Comparison of ENCODE assay signal across 8 cellular contexts in genomic region chr14:75069811-75070145, GRCh38. TPM values are rescaled to one million over a fixed set of nuclear protein-coding genes. Genes with fewer than 3 reads are reported as not detected.
A peak's percentile ranks its signal among the peaks of the same experiment; 100 is the strongest.
DNase-seq lines count a peak whose midpoint lies in the region; ATAC-seq and TF ChIP-seq lines count a peak whose summit lies in the region.

No MANE protein-coding gene starts in this region.

- H3K27me3 ChIP-seq in HUES6 (ENCODE audit: control insufficient read depth, insufficient read depth, low read length), result no peaks in the 10 kb centered on the region
- H3K27me3 ChIP-seq in iPS DF 6.9 (ENCODE audit: control insufficient read depth, insufficient read depth, low read length), result no peaks in the 10 kb centered on the region
- H3K27me3 ChIP-seq in spleen (replicated peaks in 1 of 7), result no peaks in the 10 kb centered on the region

- H3K9ac ChIP-seq in HUES6 (ENCODE audit: low read length), result peak overlapping the region; percentile 75

- TF ChIP-seq CTCF in spleen (IDR thresholded peaks at IDR 0.05 in 8 of 11, conservative IDR thresholded peaks at IDR 0.05 in 3 of 11), result no peak

- H3K27ac ChIP-seq in HUES6 (ENCODE audit: low read depth, low read length), result no peak overlapping the region
- no peak overlapping the region for H3K27ac ChIP-seq in iPS DF 6.9 (ENCODE audit: low read length)
- H3K27ac ChIP-seq in spleen, result peak overlapping the region; percentile 59 to 88 (median 82)

- H3K9me3 Mint-ChIP-seq in activated T-helper 1 cell treated with anti-CD3 and anti-CD28 coated beads, Interleukin-12 subunit alpha, Interleukin-12 subunit beta, Interleukin-2, Interleukin-4 antibody, amounts not matched to agents 30 ng/mL and 10 ng/mL and 1 ng/mL, durations not matched to agents 14 hours and 24 hours and 36 hours, result no peaks in the 10 kb centered on the region

- no peaks in the 10 kb centered on the region for H3K36me3 Mint-ChIP-seq in activated T-helper 1 cell treated with anti-CD3 and anti-CD28 coated beads, Interleukin-12 subunit alpha, Interleukin-12 subunit beta, Interleukin-2, Interleukin-4 antibody, amounts not matched to agents 30 ng/mL and 10 ng/mL and 1 ng/mL, durations not matched to agents 14 hours and 24 hours and 36 hours (ENCODE audit: low read depth)

- H3K36me3 ChIP-seq in HUES6 (ENCODE audit: control insufficient read depth, insufficient read depth, low read length) (no peaks in the 10 kb centered on the region), iPS DF 6.9 (ENCODE audit: control insufficient read depth, insufficient read depth, low read length) (no peaks in the 10 kb centered on the region), spleen (no peaks in the 10 kb centered on the region)

- H3K9me3 ChIP-seq in HUES6 (ENCODE audit: control insufficient read depth, insufficient read depth, low read depth, low read length) (no peaks in the 10 kb centered on the region), iPS DF 6.9 (ENCODE audit: control insufficient read depth, insufficient read depth, low read length) (no peaks in the 10 kb centered on the region), spleen (no peaks in the 10 kb centered on the region)

- H3K4me1 ChIP-seq in HUES6 (ENCODE audit: control insufficient read depth, insufficient read depth, low read length), result peaks cover 6% of the 10 kb centered on the region; the same call in 1 of the 2 replicates
- no peaks in the 10 kb centered on the region; the same call in 1 of the 2 replicates for H3K4me1 ChIP-seq in iPS DF 6.9 (ENCODE audit: control insufficient read depth, insufficient read depth, low read length)
- H3K4me1 ChIP-seq in spleen, result peaks cover 0 to 30% (median 21%) of the 10 kb centered on the region in 6 donors

- WGBS in iPS DF 6.9 (ENCODE audit: insufficient coverage, insufficient read length), result no CpG with 5 or more reads among the region's 12 CpGs
- 39 to 64% (median 56%) methylated on average over 8 to 12 of the region's 12 CpGs for WGBS in spleen, 5 donors

- peak overlapping the region; percentile 66 for H3K27ac Mint-ChIP-seq in activated T-helper 1 cell treated with anti-CD3 and anti-CD28 coated beads, Interleukin-12 subunit alpha, Interleukin-12 subunit beta, Interleukin-2, Interleukin-4 antibody, amounts not matched to agents 30 ng/mL and 10 ng/mL and 1 ng/mL, durations not matched to agents 14 hours and 24 hours and 36 hours

- ATAC-seq in GM18907 (IDR thresholded peaks at IDR 0.05; ENCODE audit: unreplicated experiment), result no peak
- no peak for ATAC-seq in HG03457 (IDR thresholded peaks at IDR 0.05; ENCODE audit: unreplicated experiment)

- H3K27me3 Mint-ChIP-seq in activated T-helper 1 cell treated with anti-CD3 and anti-CD28 coated beads, Interleukin-12 subunit alpha, Interleukin-12 subunit beta, Interleukin-2, Interleukin-4 antibody, amounts not matched to agents 30 ng/mL and 10 ng/mL and 1 ng/mL, durations not matched to agents 14 hours and 24 hours and 36 hours (ENCODE audit: insufficient read depth), result no peaks in the 10 kb centered on the region

- TF ChIP-seq POLR2A in spleen (IDR thresholded peaks at IDR 0.05), result no peak

- H3K4me1 Mint-ChIP-seq in activated T-helper 1 cell treated with anti-CD3 and anti-CD28 coated beads, Interleukin-12 subunit alpha, Interleukin-12 subunit beta, Interleukin-2, Interleukin-4 antibody, amounts not matched to agents 30 ng/mL and 10 ng/mL and 1 ng/mL, durations not matched to agents 14 hours and 24 hours and 36 hours (ENCODE audit: low read depth), result peaks cover 5% of the 10 kb centered on the region

- peak overlapping the region; percentile 82 for H3K4me3 ChIP-seq in HUES6 (ENCODE audit: low read depth, low read length)
- peak overlapping the region; percentile 41; the same call in 1 of the 2 replicates for H3K4me3 ChIP-seq in iPS DF 6.9 (ENCODE audit: low read length)
- peak overlapping the region; percentile 34 to 81 (median 56) for H3K4me3 ChIP-seq in spleen

- no peak overlapping the region for H3K4me3 Mint-ChIP-seq in activated T-helper 1 cell treated with anti-CD3 and anti-CD28 coated beads, Interleukin-12 subunit alpha, Interleukin-12 subunit beta, Interleukin-2, Interleukin-4 antibody, amounts not matched to agents 30 ng/mL and 10 ng/mL and 1 ng/mL, durations not matched to agents 14 hours and 24 hours and 36 hours

- intact Hi-C loops in activated T-helper 1 cell treated with anti-CD3 and anti-CD28 coated beads, Interleukin-12 subunit alpha, Interleukin-12 subunit beta, Interleukin-2, Interleukin-4 antibody, amounts not matched to agents 30 ng/mL and 10 ng/mL and 1 ng/mL, durations not matched to agents 14 hours and 24 hours and 36 hours (cut with micrococcal nuclease), result loop anchor here (1.0 to 10.0 kb wide), 7 partner anchors 18 to 355 kb away; partner anchors contain the start of genes AREL1, DLST, EIF2B2 and FCF1
- intact Hi-C loops in spleen (cut with DNase I; ENCODE audit: low total_unique reads), result no loop called here

- no peak for DNase-seq in activated T-helper 1 cell treated with anti-CD3 and anti-CD28 coated beads, Interleukin-12 subunit alpha, Interleukin-12 subunit beta, Interleukin-2, Interleukin-4 antibody, amounts not matched to agents 30 ng/mL and 10 ng/mL and 1 ng/mL, durations not matched to agents 14 hours and 24 hours and 36 hours (ENCODE audit: low spot score)
- no peak for DNase-seq in iPS DF 6.9 (ENCODE audit: low read depth, low spot score)
- no peak for DNase-seq in spleen
- DNase-seq in NCI-H1694 (lab: John Stamatoyannopoulos, UW), result no peak
- DNase-seq in AML-193 (lab: John Stamatoyannopoulos, UW), result no peak

RNA-seq across cellular contexts. Expression of gene ZC2HC1C, which starts 0.3 kb away (rescaled TPM):
- 0.71 and 0.80 TPM in 2 replicates for total RNA-seq in activated T-helper 1 cell treated with anti-CD3 and anti-CD28 coated beads, Interleukin-12 subunit alpha, Interleukin-12 subunit beta, Interleukin-2, Interleukin-4 antibody, amounts not matched to agents 30 ng/mL and 10 ng/mL and 1 ng/mL, durations not matched to agents 14 hours and 24 hours and 36 hours
- total RNA-seq in spleen, result 1 to 10 TPM in 6 of 7 donors, under 1 TPM in 1; 0.89 to 2.8 (median 1.1) TPM
- 1 to 10 TPM; 1.1 to 2.4 (median 1.2) TPM for polyA plus RNA-seq in spleen

RNA-seq across cellular contexts. Expression of gene ACYP1, which starts 6.0 kb away (rescaled TPM):
- total RNA-seq in activated T-helper 1 cell treated with anti-CD3 and anti-CD28 coated beads, Interleukin-12 subunit alpha, Interleukin-12 subunit beta, Interleukin-2, Interleukin-4 antibody, amounts not matched to agents 30 ng/mL and 10 ng/mL and 1 ng/mL, durations not matched to agents 14 hours and 24 hours and 36 hours, result 37.9 and 43.0 TPM in 2 replicates
- total RNA-seq in spleen, result 10 to 100 TPM in 6 of 7 donors, 1 to 10 TPM in 1; 6.8 to 27.7 (median 15.8) TPM
- polyA plus RNA-seq in spleen, result 10 to 100 TPM; 20.2 to 24.1 (median 21.3) TPM

RNA-seq across cellular contexts. Expression of gene MLH3, which starts 18.5 kb away (rescaled TPM):
- 24.3 and 28.3 TPM in 2 replicates for total RNA-seq in activated T-helper 1 cell treated with anti-CD3 and anti-CD28 coated beads, Interleukin-12 subunit alpha, Interleukin-12 subunit beta, Interleukin-2, Interleukin-4 antibody, amounts not matched to agents 30 ng/mL and 10 ng/mL and 1 ng/mL, durations not matched to agents 14 hours and 24 hours and 36 hours
- 10 to 100 TPM; 24.8 to 37.7 (median 33.3) TPM for total RNA-seq in spleen
- polyA plus RNA-seq in spleen, result 10 to 100 TPM; 14.8 to 19.8 (median 15.7) TPM

RNA-seq across cellular contexts. Expression of gene NEK9, which starts 57.1 kb away (rescaled TPM):
- 76.8 and 77.0 TPM in 2 replicates for total RNA-seq in activated T-helper 1 cell treated with anti-CD3 and anti-CD28 coated beads, Interleukin-12 subunit alpha, Interleukin-12 subunit beta, Interleukin-2, Interleukin-4 antibody, amounts not matched to agents 30 ng/mL and 10 ng/mL and 1 ng/mL, durations not matched to agents 14 hours and 24 hours and 36 hours
- 100 to 1,000 TPM in 1 of 7 donors, 10 to 100 TPM in 6; 68.5 to 102 (median 86.5) TPM for total RNA-seq in spleen
- 10 to 100 TPM; 31.7 to 38.8 (median 33.0) TPM for polyA plus RNA-seq in spleen

Comparison
In these comparisons a context has a peak if more than half of its experiments do, and no peak if none do; other contexts are left out.
1. H3K27ac ChIP-seq: peak in spleen (8 of 8); none in HUES6 (single experiment) and iPS DF 6.9 (single experiment).
2. Peak in every context shown above with its lines, with median percentiles within 50 percentile points of each other: H3K4me3 ChIP-seq.